In the genomic region with DNA sequence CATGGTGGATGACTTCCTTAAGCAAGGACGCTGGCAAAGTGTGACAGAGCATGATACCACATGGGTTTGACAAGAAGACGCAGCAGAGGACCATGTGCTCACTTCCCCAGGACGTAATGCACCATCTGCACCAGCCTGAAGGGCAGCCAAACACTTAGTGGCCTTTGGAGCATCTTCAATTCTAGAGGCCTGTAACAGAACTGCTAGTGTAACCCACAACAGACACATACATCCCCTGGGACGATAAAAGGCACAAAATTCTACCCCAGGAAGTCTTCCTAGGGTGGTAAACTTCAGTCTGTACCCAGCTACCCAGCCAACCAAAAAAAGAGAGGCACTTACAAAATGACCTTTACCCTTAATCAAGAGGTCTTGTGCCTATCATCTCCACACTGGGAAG, we compare ENCODE assay signal across 19 cellular contexts. TPM values are rescaled to one million over a fixed set of nuclear protein-coding genes. Genes with fewer than 3 reads are reported as not detected.
DNase-seq lines count a peak whose midpoint lies in the region; ATAC-seq and TF ChIP-seq lines count a peak whose summit lies in the region.
"Had no signal": no experiment of that assay in that cellular context is flagged by ENCODE, and none has a peak within 500 bp of the region (broad histone marks: within the 10 kb centered on the region; RNA-seq: fewer than 3 reads in every experiment).

No MANE protein-coding gene starts in this region.

- H3K4me2 ChIP-seq in osteoblast (ENCODE audit: insufficient read depth, low read length): no peak overlapping the region
- H3K4me2 ChIP-seq: PC-9 had no signal

- H3K4me1 ChIP-seq in osteoblast (ENCODE audit: insufficient read depth, low read length): no peaks in the 10 kb centered on the region

- no peaks in the 10 kb centered on the region for H3K79me2 ChIP-seq in osteoblast (ENCODE audit: insufficient read depth, low read length)

- TF ChIP-seq CTCF in AG04450 (IDR thresholded peaks at IDR 0.05; ENCODE audit: low read depth, low read length) (no peak), osteoblast (IDR thresholded peaks at IDR 0.05; ENCODE audit: extremely low read depth, low read depth, low read length) (no peak)

- POLR2A ChIA-PET in AG04450 (lab: Yijun Ruan, JAX): no interaction called here

- DNase-seq in AG04450 (ENCODE audit: low read depth, low spot score) (no peak), G401 (ENCODE audit: low spot score) (peak; percentile 83), osteoblast (ENCODE audit: insufficient read length, low spot score, missing footprints) (peak; percentile 15), iPS-NIHi7 (ENCODE audit: extremely low spot score) (no peak)
- DNase-seq in activated T-cell treated with anti-CD3 and anti-CD28 coated beads, Interleukin-2, amount 50 U/mL, for 48 hours: no peak
- DNase-seq: COR-L47, DMS79, NCI-H1092 treated with DMSO at 0.1 percent for 48 hours, NCI-H1436 treated with DMSO at 0.1 percent for 48 hours, NCI-H2029, NCI-H2227 treated with DMSO at 0.1 percent for 48 hours, NCI-H510A, NCI-H748 treated with DMSO at 0.1 percent for 48 hours, PC-9, RPMI8226, SHP77 had no signal

- H3K4me3 ChIP-seq in AG04450 (ENCODE audit: low read depth, low read length) (no peak overlapping the region), osteoblast (ENCODE audit: insufficient read depth, low read length) (no peak overlapping the region)
- H3K4me3 ChIP-seq: GM12878, K562, PC-9 had no signal

- peak overlapping the region; percentile 2 for H3K27ac ChIP-seq in AG04450 (ENCODE audit: low read depth, low read length)
- H3K27ac ChIP-seq in osteoblast (ENCODE audit: low read depth, low read length): no peak overlapping the region
- H3K27ac ChIP-seq: PC-9 had no signal

- CTCF ChIA-PET in AG04450 (lab: Charles Lee): no interaction called here

- H2AFZ ChIP-seq in osteoblast (ENCODE audit: low read length): no peak overlapping the region
- H2AFZ ChIP-seq: PC-9 had no signal

- H3K36me3 ChIP-seq in osteoblast (ENCODE audit: insufficient read depth, low read length): peaks cover 42% of the 10 kb centered on the region

- in situ Hi-C loops in G401 (cut with HindIII; ENCODE audit: low sequenced_read_pairs): no loop called here

- no peak for ATAC-seq in HG03097 (IDR thresholded peaks at IDR 0.05; ENCODE audit: low FRiP score, unreplicated experiment)
- ATAC-seq: GM12878, K562 had no signal

- H3K27me3 ChIP-seq in AG04450 (ENCODE audit: control insufficient read depth, insufficient read depth, low read length) (no peaks in the 10 kb centered on the region), osteoblast (ENCODE audit: insufficient read depth, low read length) (no peaks in the 10 kb centered on the region)

- H4K20me1 ChIP-seq in osteoblast (ENCODE audit: insufficient read depth, low read length): no peaks in the 10 kb centered on the region

- H3K9me3 ChIP-seq in AG04450 (ENCODE audit: control insufficient read depth, insufficient read depth, low read length): no peaks in the 10 kb centered on the region
- H3K9me3 ChIP-seq in osteoblast (ENCODE audit: low read depth, low read length): no peaks in the 10 kb centered on the region

RNA-seq across cellular contexts. Expression of a gene that starts 9.2 kb away (rescaled TPM):
- 93.5 and 95.1 TPM in 2 replicates for polyA plus RNA-seq in AG04450 (2011; rRNA removed)
- polyA minus RNA-seq in AG04450 (2011; rRNA and poly(A)+ RNA removed): 91.7 and 92.6 TPM in 2 replicates
- 49.2 and 87.2 TPM in 2 replicates for total RNA-seq in G401 (2014; rRNA removed; shearing (Covaris generic))
- 165 and 166 TPM in 2 replicates for total RNA-seq in osteoblast

RNA-seq across cellular contexts. Expression of a gene that starts 9.2 kb away (rescaled TPM):
- 73.0 and 91.1 TPM in 2 replicates for polyA plus RNA-seq in AG04450 (2011; rRNA removed)
- 183 and 208 TPM in 2 replicates for polyA minus RNA-seq in AG04450 (2011; rRNA and poly(A)+ RNA removed)
- total RNA-seq in G401 (2014; rRNA removed; shearing (Covaris generic)): 72.7 and 80.0 TPM in 2 replicates
- total RNA-seq in osteoblast: 57.8 and 62.6 TPM in 2 replicates

RNA-seq across cellular contexts. Expression of a gene that starts 25.3 kb away (rescaled TPM):
- 43.8 and 44.4 TPM in 2 replicates for polyA plus RNA-seq in AG04450 (2011; rRNA removed)
- 21.2 and 21.3 TPM in 2 replicates for polyA minus RNA-seq in AG04450 (2011; rRNA and poly(A)+ RNA removed)
- total RNA-seq in G401 (2014; rRNA removed; shearing (Covaris generic)): 77.7 and 89.4 TPM in 2 replicates
- 21.7 and 29.5 TPM in 2 replicates for total RNA-seq in osteoblast

RNA-seq across cellular contexts. Expression of a gene that starts 25.3 kb away (rescaled TPM):
- 177 and 261 TPM in 2 replicates for polyA plus RNA-seq in AG04450 (2011; rRNA removed)
- polyA minus RNA-seq in AG04450 (2011; rRNA and poly(A)+ RNA removed): 19.5 and 22.6 TPM in 2 replicates
- total RNA-seq in G401 (2014; rRNA removed; shearing (Covaris generic)): 152 and 320 TPM in 2 replicates
- 108 and 124 TPM in 2 replicates for total RNA-seq in osteoblast

RNA-seq across cellular contexts. Expression of a gene that starts 58.3 kb away (rescaled TPM):
- 1.8 and 3.6 TPM in 2 replicates for polyA plus RNA-seq in AG04450 (2011; rRNA removed)
- polyA minus RNA-seq in AG04450 (2011; rRNA and poly(A)+ RNA removed): 2.3 TPM in 2 replicates
- 8.0 and 12.7 TPM in 2 replicates for total RNA-seq in G401 (2014; rRNA removed; shearing (Covaris generic))
- total RNA-seq in osteoblast: 3.2 and 4.0 TPM in 2 replicates

Comparison
In these comparisons a context has a peak if more than half of its experiments do, and no peak if none do; other contexts are left out.
1. DNase-seq: peak in G401 (single experiment) and osteoblast (single experiment); none in AG04450 (single experiment), iPS-NIHi7 (single experiment) and activated T-cell treated with anti-CD3 and anti-CD28 coated beads, Interleukin-2, amount 50 U/mL, for 48 hours (0 of 2).